Comparison of ENCODE assay signal across 1 cellular context in genomic region chr11:46391186-46391577, GRCh38.
TF ChIP-seq lines count a peak whose summit lies in the region.

No MANE protein-coding gene starts in this region.

TF ChIP-seq in HepG2, 621 proteins besides CTCF, POLR2A, EP300 and RAD21:
- TF ChIP-seq HNRNPK (IDR thresholded peaks at IDR 0.05; ENCODE audit: low read depth, low read length, poor library complexity, severe bottlenecking): peak; percentile 27
- 0 out of 2 replicates have a peak, but pooled peaks have one; percentile 1 for TF ChIP-seq GABPB1 (CRISPR knock-in tag; IDR thresholded peaks at IDR 0.05)
- no peak for TF ChIP-seq KAT7 (CRISPR knock-in tag; IDR thresholded peaks at IDR 0.05; ENCODE audit: borderline replicate concordance)
- TF ChIP-seq ZNF777 (CRISPR knock-in tag; IDR thresholded peaks at IDR 0.05): peak; percentile 69; the same call in 1 of the 2 replicates
- TF ChIP-seq ZNF605 (CRISPR knock-in tag; IDR thresholded peaks at IDR 0.05): no peak
